ENCODE assay signal across 9 cellular contexts in genomic region chr2:224922142-224922727, GRCh38.
DNase-seq lines count a peak whose midpoint lies in the region; ATAC-seq, FAIRE-seq and TF ChIP-seq lines count a peak whose summit lies in the region.
"Had no signal": no experiment of that assay in that cellular context is flagged by ENCODE, and none has a peak within 500 bp of the region (broad histone marks: within the 10 kb centered on the region; RNA-seq: fewer than 3 reads in every experiment).

No MANE protein-coding gene starts in this region.

- H3K27me3 Mint-ChIP-seq in CD4-positive, alpha-beta memory T cell, result no peaks in the 10 kb centered on the region
- H3K27me3 Mint-ChIP-seq in astrocyte (ENCODE audit: low read depth, unreplicated experiment), result no peaks in the 10 kb centered on the region
- peaks cover 6% of the 10 kb centered on the region for H3K27me3 Mint-ChIP-seq in type B pancreatic cell

- H3K4me3 ChIP-seq in CD4-positive, alpha-beta memory T cell (ENCODE audit: low read length in 2 of 2), result no peak overlapping the region
- no peak overlapping the region for H3K4me3 ChIP-seq in astrocyte (ENCODE audit: insufficient read depth, low read depth, low read length)
- no peak overlapping the region for H3K4me3 ChIP-seq in vagina
- no peak overlapping the region for H3K4me3 ChIP-seq in breast epithelium

- no peak overlapping the region for H2AFZ ChIP-seq in astrocyte (ENCODE audit: low read depth, low read length)

- no peak for TF ChIP-seq POLR2A in vagina (IDR thresholded peaks at IDR 0.05)
- TF ChIP-seq POLR2A in breast epithelium (IDR thresholded peaks at IDR 0.05), result no peak

- TF ChIP-seq CTCF in astrocyte (IDR thresholded peaks at IDR 0.05; ENCODE audit: insufficient read depth, low read depth, low read length) (no peak), vagina (IDR thresholded peaks at IDR 0.05) (no peak), type B pancreatic cell (conservative IDR thresholded peaks at IDR 0.05) (no peak), breast epithelium (IDR thresholded peaks at IDR 0.05) (no peak)

- H3K4me1 ChIP-seq in CD4-positive, alpha-beta memory T cell (ENCODE audit: insufficient read depth, low read length), result peaks cover 67% of the 10 kb centered on the region
- H3K4me1 ChIP-seq in astrocyte (ENCODE audit: insufficient read depth, low read length), result peaks cover 19% of the 10 kb centered on the region
- H3K4me1 ChIP-seq in vagina, result peaks cover 16% of the 10 kb centered on the region
- H3K4me1 ChIP-seq in breast epithelium, result no peaks in the 10 kb centered on the region

- H3K27ac Mint-ChIP-seq in CD4-positive, alpha-beta memory T cell, result peak overlapping the region; percentile 45 to 96 (median 77)
- H3K27ac Mint-ChIP-seq in astrocyte (ENCODE audit: unreplicated experiment), result no peak overlapping the region
- no peak overlapping the region for H3K27ac Mint-ChIP-seq in type B pancreatic cell
- H3K27ac Mint-ChIP-seq: nephron had no signal

- peak overlapping the region in 5 of 8 donors; percentile 27 to 65 (median 44) for H3K4me3 Mint-ChIP-seq in CD4-positive, alpha-beta memory T cell
- no peak overlapping the region for H3K4me3 Mint-ChIP-seq in astrocyte (ENCODE audit: unreplicated experiment)
- H3K4me3 Mint-ChIP-seq in type B pancreatic cell, result no peak overlapping the region
- H3K4me3 Mint-ChIP-seq: nephron had no signal

- peaks cover 50 to 57% (median 51%) of the 10 kb centered on the region in 4 donors for H3K4me1 Mint-ChIP-seq in CD4-positive, alpha-beta memory T cell
- peaks cover 20% of the 10 kb centered on the region for H3K4me1 Mint-ChIP-seq in astrocyte (ENCODE audit: low read depth, unreplicated experiment)
- H3K4me1 Mint-ChIP-seq in type B pancreatic cell (ENCODE audit: unreplicated experiment), result peaks cover 4% of the 10 kb centered on the region

- H3K79me2 ChIP-seq in astrocyte (ENCODE audit: insufficient read depth, low read length), result no peaks in the 10 kb centered on the region

- ATAC-seq in GM19463 (IDR thresholded peaks at IDR 0.05; ENCODE audit: unreplicated experiment) (peak; percentile 54), HG03460 (IDR thresholded peaks at IDR 0.05; ENCODE audit: unreplicated experiment) (peak; percentile 67)

- H3K27ac ChIP-seq in CD4-positive, alpha-beta memory T cell (ENCODE audit: low read depth, low read length), result peak overlapping the region; percentile 41
- H3K27ac ChIP-seq in astrocyte (ENCODE audit: low read depth, low read length) (no peak overlapping the region), vagina (peak overlapping the region; percentile 13), breast epithelium (peak overlapping the region in 1 of 2 donors; percentile 23)

- POLR2A ChIA-PET in CD4-positive, alpha-beta memory T cell (lab: Charles Lee; ENCODE audit: partially characterized antibody), result interaction anchor here (0.6 to 1.7 kb wide), 3 partner anchors 11 to 19 kb away, joined by 3 to 13 read pairs (median 3); no protein-coding TSS in a partner anchor

- intact Hi-C loops in CD4-positive, alpha-beta memory T cell (cut with micrococcal nuclease), result no loop called here
- intact Hi-C loops in vagina (cut with DNase I), result no loop called here
- intact Hi-C loops in breast epithelium (cut with DNase I; ENCODE audit: low total_unique reads), result loop anchor here (2.0 to 5.0 kb wide), 2 partner anchors 71 to 320 kb away; no protein-coding TSS in a partner anchor

- CTCF ChIA-PET in CD4-positive, alpha-beta memory T cell (lab: Charles Lee; ENCODE audit: partially characterized antibody), result interaction anchor here (0.7 to 0.9 kb wide), 3 partner anchors 35 to 145 kb away, joined by 3 to 4 read pairs (median 3); no protein-coding TSS in a partner anchor

- peaks cover 16% of the 10 kb centered on the region for H3K36me3 ChIP-seq in CD4-positive, alpha-beta memory T cell (ENCODE audit: insufficient read depth, low read length)
- H3K36me3 ChIP-seq in astrocyte (ENCODE audit: insufficient read depth, low read length) (peaks cover 3% of the 10 kb centered on the region), vagina (no peaks in the 10 kb centered on the region), breast epithelium (no peaks in the 10 kb centered on the region)

- no peaks in the 10 kb centered on the region for H3K27me3 ChIP-seq in CD4-positive, alpha-beta memory T cell (ENCODE audit: insufficient read depth, low read length)
- H3K27me3 ChIP-seq in astrocyte (ENCODE audit: insufficient read depth, low read length) (no peaks in the 10 kb centered on the region), vagina (no peaks in the 10 kb centered on the region), breast epithelium (no peaks in the 10 kb centered on the region)

- no peak overlapping the region for H3K9ac ChIP-seq in astrocyte (ENCODE audit: low read length)

- no peaks in the 10 kb centered on the region for H3K9me3 ChIP-seq in CD4-positive, alpha-beta memory T cell (ENCODE audit: control insufficient read depth in 1 of 2, low read length in 2 of 2)
- H3K9me3 ChIP-seq in astrocyte (ENCODE audit: insufficient read depth, low read depth, low read length) (no peaks in the 10 kb centered on the region), vagina (no peaks in the 10 kb centered on the region), breast epithelium (no peaks in the 10 kb centered on the region)

- no peak overlapping the region for H3K4me2 ChIP-seq in astrocyte (ENCODE audit: low read length)

- no peak for DNase-seq in CD4-positive, alpha-beta memory T cell
- peak; percentile 43 for DNase-seq in astrocyte (ENCODE audit: low read depth)
- no peak for DNase-seq in vagina (ENCODE audit: extremely low spot score in 2 of 2)
- no peak for DNase-seq in type B pancreatic cell (ENCODE audit: extremely low spot score, unreplicated experiment)
- no peak for DNase-seq in breast epithelium (ENCODE audit: low spot score in 2 of 2)
- no peak for DNase-seq in SHP77 (lab: John Stamatoyannopoulos, UW)

- peaks cover 6% of the 10 kb centered on the region for H4K20me1 ChIP-seq in astrocyte (ENCODE audit: insufficient read depth, low read length)

- no peak for FAIRE-seq in astrocyte (lab: Jason Lieb, UNC)

- H3K9me3 Mint-ChIP-seq in CD4-positive, alpha-beta memory T cell, result no peaks in the 10 kb centered on the region
- H3K9me3 Mint-ChIP-seq in astrocyte (ENCODE audit: unreplicated experiment) (no peaks in the 10 kb centered on the region), type B pancreatic cell (no peaks in the 10 kb centered on the region)
- H3K9me3 Mint-ChIP-seq: nephron had no signal

- peaks cover 14 to 30% of the 10 kb centered on the region in 2 donors for H3K36me3 Mint-ChIP-seq in CD4-positive, alpha-beta memory T cell
- H3K36me3 Mint-ChIP-seq in astrocyte (ENCODE audit: low read depth, unreplicated experiment), result no peaks in the 10 kb centered on the region
- H3K36me3 Mint-ChIP-seq in type B pancreatic cell, result peaks cover 4% of the 10 kb centered on the region

Comparison
In these comparisons a context has a peak if more than half of its experiments do, and no peak if none do; other contexts are left out.
1. H3K27ac Mint-ChIP-seq: peak in CD4-positive, alpha-beta memory T cell (7 of 7); none in astrocyte (single experiment) and type B pancreatic cell (single experiment).
2. H3K4me3 Mint-ChIP-seq: peak in CD4-positive, alpha-beta memory T cell (5 of 8); none in astrocyte (single experiment) and type B pancreatic cell (single experiment).